ENCODE assay signal across 9 cellular contexts in genomic region chr2:190578158-190579057, GRCh38. TPM values are rescaled to one million over a fixed set of nuclear protein-coding genes. Genes with fewer than 3 reads are reported as not detected.
DNase-seq lines count a peak whose midpoint lies in the region; ATAC-seq and TF ChIP-seq lines count a peak whose summit lies in the region.
"Had no signal": no experiment of that assay in that cellular context is flagged by ENCODE, and none has a peak within 500 bp of the region (broad histone marks: within the 10 kb centered on the region; RNA-seq: fewer than 3 reads in every experiment).

No MANE protein-coding gene starts in this region.

- no peaks in the 10 kb centered on the region for H3K27me3 Mint-ChIP-seq in naive thymus-derived CD8-positive, alpha-beta T cell

- peak overlapping the region; percentile 23 to 67 for H3K27ac ChIP-seq in coronary artery
- H3K27ac ChIP-seq: thyroid gland had no signal

- ATAC-seq in GM18868 (IDR thresholded peaks at IDR 0.05; ENCODE audit: unreplicated experiment) (peak; percentile 31), GM21528 (IDR thresholded peaks at IDR 0.05; ENCODE audit: low FRiP score, unreplicated experiment) (no peak)
- ATAC-seq in naive thymus-derived CD8-positive, alpha-beta T cell = peak; percentile 42 to 89

- no peak for TF ChIP-seq CTCF in coronary artery (IDR thresholded peaks at IDR 0.05)

- H3K36me3 ChIP-seq in H7 (replicated peaks; ENCODE audit: control insufficient read depth, insufficient read depth, low read length) = no peaks in the 10 kb centered on the region
- H3K36me3 ChIP-seq: thyroid gland had no signal

- POLR2A ChIA-PET in naive thymus-derived CD8-positive, alpha-beta T cell (lab: Charles Lee) = no interaction called here

- no peaks in the 10 kb centered on the region for H3K27me3 ChIP-seq in H7 (ENCODE audit: control insufficient read depth, insufficient read depth, low read length)
- H3K27me3 ChIP-seq: thyroid gland had no signal

- no peaks in the 10 kb centered on the region for H3K9me3 Mint-ChIP-seq in naive thymus-derived CD8-positive, alpha-beta T cell

- DNase-seq in NCI-H2081 (lab: John Stamatoyannopoulos, UW) = peak; percentile 47 to 67
- no peak for DNase-seq in coronary artery (ENCODE audit: low spot score)
- DNase-seq in naive thymus-derived CD8-positive, alpha-beta T cell = peak in 5 of 10 donors; percentile 12 to 33 (median 19)
- DNase-seq in H7 = no peak
- DNase-seq in DMS114 treated with DMSO at 0.1 percent for 48 hours (lab: John Stamatoyannopoulos, UW; ENCODE audit: unreplicated experiment) = no peak
- no peak for DNase-seq in activated effector memory CD4-positive, alpha-beta T cell treated with anti-CD3 and anti-CD28 coated beads, Interleukin-2, amount 50 U/mL, for 16 hours

- peak overlapping the region in 9 of 10 donors; percentile 2 to 75 (median 37) for H3K27ac Mint-ChIP-seq in naive thymus-derived CD8-positive, alpha-beta T cell

- no peaks in the 10 kb centered on the region for H3K36me3 Mint-ChIP-seq in naive thymus-derived CD8-positive, alpha-beta T cell

- peaks cover 20 to 48% (median 37%) of the 10 kb centered on the region in 4 donors for H3K4me1 Mint-ChIP-seq in naive thymus-derived CD8-positive, alpha-beta T cell

- H3K4me3 ChIP-seq in coronary artery = peak overlapping the region; percentile 35
- no peak overlapping the region for H3K4me3 ChIP-seq in H7 (ENCODE audit: insufficient read depth, low read depth, low read length)
- H3K4me3 ChIP-seq: thyroid gland had no signal

- peak overlapping the region; percentile 1 to 71 (median 49) for H3K4me3 Mint-ChIP-seq in naive thymus-derived CD8-positive, alpha-beta T cell

RNA-seq across cellular contexts. Expression of gene NEMP2, which starts 43.9 kb away (rescaled TPM):
- total RNA-seq in naive thymus-derived CD8-positive, alpha-beta T cell = 10 to 100 TPM; 23.4 TPM
- 10 to 100 TPM; 10.0 to 13.4 (median 12.1) TPM for polyA plus RNA-seq in naive thymus-derived CD8-positive, alpha-beta T cell
- 2.4 and 2.5 TPM in 2 replicates for total RNA-seq in H7 (2014; rRNA removed; shearing (Covaris generic))

Comparison
In these comparisons a context has a peak if more than half of its experiments do, and no peak if none do; other contexts are left out.
1. DNase-seq: peak in NCI-H2081 (2 of 2); none in coronary artery (single experiment), H7 (single experiment), DMS114 treated with DMSO at 0.1 percent for 48 hours (single experiment) and activated effector memory CD4-positive, alpha-beta T cell treated with anti-CD3 and anti-CD28 coated beads, Interleukin-2, amount 50 U/mL, for 16 hours (single experiment).